Comparison of ENCODE assay signal across 21 cellular contexts in the genomic region with DNA sequence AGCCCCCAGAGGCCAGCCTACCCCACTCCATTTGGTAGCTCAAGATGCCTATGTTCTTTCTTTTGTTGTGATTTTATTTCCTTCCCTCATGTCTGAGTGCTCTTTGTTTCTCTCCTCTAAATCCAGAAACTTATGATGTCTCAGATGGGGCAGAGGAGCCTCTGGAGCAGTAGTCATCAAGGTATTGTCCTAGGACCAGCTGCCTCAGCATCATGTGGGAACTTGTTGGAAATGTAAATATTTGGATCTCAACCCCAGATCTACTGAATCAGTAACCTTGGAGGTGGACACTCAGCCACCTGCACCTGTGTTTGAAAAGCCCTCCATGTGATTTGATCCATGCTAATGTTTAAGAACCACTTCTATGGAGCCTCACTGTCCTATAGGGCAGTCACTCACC.
DNase-seq lines count a peak whose midpoint lies in the region; ATAC-seq and TF ChIP-seq lines count a peak whose summit lies in the region.
"Had no signal": no experiment of that assay in that cellular context is flagged by ENCODE, and none has a peak within 500 bp of the region (broad histone marks: within the 10 kb centered on the region; RNA-seq: fewer than 3 reads in every experiment).

No MANE protein-coding gene starts in this region.

- H3K27me3 Mint-ChIP-seq in endodermal cell (ENCODE audit: insufficient read depth): no peaks in the 10 kb centered on the region

- no peak for TF ChIP-seq EP300 in upper lobe of left lung (IDR thresholded peaks at IDR 0.05)

- H3K4me3 Mint-ChIP-seq in endodermal cell: no peak overlapping the region
- H3K4me3 Mint-ChIP-seq: nephron progenitor cell; stimulated activated effector memory CD8-positive, alpha-beta T cell treated with anti-CD3 and anti-CD28 coated beads, Interleukin-12 subunit alpha, Interleukin-12 subunit beta, amount 100 ng/mL, for 72 hours had no signal

- no peak overlapping the region for H3K27ac Mint-ChIP-seq in endodermal cell
- H3K27ac Mint-ChIP-seq: nephron progenitor cell; stimulated activated effector memory CD8-positive, alpha-beta T cell treated with anti-CD3 and anti-CD28 coated beads, Interleukin-12 subunit alpha, Interleukin-12 subunit beta, amount 100 ng/mL, for 72 hours had no signal

- TF ChIP-seq CTCF in endodermal cell (conservative IDR thresholded peaks at IDR 0.05) (no peak), upper lobe of left lung (IDR thresholded peaks at IDR 0.05) (no peak)

- H3K36me3 ChIP-seq in endodermal cell (ENCODE audit: control insufficient read depth, insufficient read depth, low read length) (no peaks in the 10 kb centered on the region), upper lobe of left lung (no peaks in the 10 kb centered on the region)
- H3K36me3 ChIP-seq: BLaER1 treated with 17β-estradiol and CSF1 and Interleukin-3, amounts not matched to agents 10 nM and 100 nM; heart left ventricle; right atrium auricular region; spleen had no signal

- no peaks in the 10 kb centered on the region for H3K4me1 Mint-ChIP-seq in endodermal cell
- H3K4me1 Mint-ChIP-seq: stimulated activated effector memory CD8-positive, alpha-beta T cell treated with anti-CD3 and anti-CD28 coated beads, Interleukin-12 subunit alpha, Interleukin-12 subunit beta, amount 100 ng/mL, for 72 hours had no signal

- ATAC-seq in GM18861 (IDR thresholded peaks at IDR 0.05; ENCODE audit: unreplicated experiment): no peak
- ATAC-seq in upper lobe of left lung (ENCODE audit: low FRiP score in 2 of 2): no peak
- ATAC-seq: heart left ventricle; stimulated activated effector memory CD8-positive, alpha-beta T cell treated with anti-CD3 and anti-CD28 coated beads, Interleukin-12 subunit alpha, Interleukin-12 subunit beta, amount 100 ng/mL, for 72 hours had no signal

- H3K9me3 ChIP-seq in endodermal cell (ENCODE audit: control insufficient read depth, low read length): no peaks in the 10 kb centered on the region
- no peaks in the 10 kb centered on the region for H3K9me3 ChIP-seq in upper lobe of left lung
- H3K9me3 ChIP-seq: BLaER1 treated with 17β-estradiol and CSF1 and Interleukin-3, amounts not matched to agents 10 nM and 100 nM; heart left ventricle; right atrium auricular region; spleen had no signal

- H3K27ac ChIP-seq in epithelial cell of prostate (no peak overlapping the region), endodermal cell (ENCODE audit: low read depth, low read length) (no peak overlapping the region), upper lobe of left lung (no peak overlapping the region)
- H3K27ac ChIP-seq: BLaER1 treated with 17β-estradiol and CSF1 and Interleukin-3, amounts not matched to agents 10 nM and 100 nM; heart left ventricle; parathyroid adenoma; right atrium auricular region; spleen had no signal

- H3K9ac ChIP-seq in endodermal cell (ENCODE audit: extremely low read depth, low read length, poor library complexity, severe bottlenecking): no peak overlapping the region
- H3K9ac ChIP-seq: BLaER1 treated with 17β-estradiol and CSF1 and Interleukin-3, amounts not matched to agents 10 nM and 100 nM; parathyroid adenoma had no signal

- no peaks in the 10 kb centered on the region for H3K36me3 Mint-ChIP-seq in endodermal cell (ENCODE audit: low read depth)
- H3K36me3 Mint-ChIP-seq: stimulated activated effector memory CD8-positive, alpha-beta T cell treated with anti-CD3 and anti-CD28 coated beads, Interleukin-12 subunit alpha, Interleukin-12 subunit beta, amount 100 ng/mL, for 72 hours had no signal

- no peak for TF ChIP-seq POLR2A in upper lobe of left lung (IDR thresholded peaks at IDR 0.05)

- H3K27me3 ChIP-seq in endodermal cell (ENCODE audit: control insufficient read depth, insufficient read depth, low read length, poor library complexity, severe bottlenecking): no peaks in the 10 kb centered on the region
- H3K27me3 ChIP-seq in upper lobe of left lung: no peaks in the 10 kb centered on the region
- H3K27me3 ChIP-seq: BLaER1 treated with 17β-estradiol and CSF1 and Interleukin-3, amounts not matched to agents 10 nM and 100 nM; right atrium auricular region had no signal

- no peaks in the 10 kb centered on the region for H3K4me1 ChIP-seq in endodermal cell (ENCODE audit: control insufficient read depth, insufficient read depth, low read length)
- no peaks in the 10 kb centered on the region for H3K4me1 ChIP-seq in upper lobe of left lung
- H3K4me1 ChIP-seq: BLaER1 treated with 17β-estradiol and CSF1 and Interleukin-3, amounts not matched to agents 10 nM and 100 nM; parathyroid adenoma; right atrium auricular region had no signal

- no peak overlapping the region for H3K4me3 ChIP-seq in endodermal cell (ENCODE audit: low read length)
- H3K4me3 ChIP-seq in upper lobe of left lung: no peak overlapping the region
- H3K4me3 ChIP-seq: BLaER1 treated with 17β-estradiol and CSF1 and Interleukin-3, amounts not matched to agents 10 nM and 100 nM; heart left ventricle; lung; right atrium auricular region; spleen had no signal

- peak; percentile 90 for DNase-seq in DMS79 treated with DMSO at 0.1 percent for 48 hours (lab: John Stamatoyannopoulos, UW)
- peak; percentile 53 to 54 for DNase-seq in NCI-H1930 (lab: John Stamatoyannopoulos, UW)
- DNase-seq in NCI-H345 treated with DMSO at 0.1 percent for 48 hours (lab: John Stamatoyannopoulos, UW; ENCODE audit: unreplicated experiment): peak; percentile 92
- peak; percentile 36 for DNase-seq in epithelial cell of prostate (ENCODE audit: low read depth, low spot score)
- no peak for DNase-seq in endodermal cell
- no peak for DNase-seq in upper lobe of left lung
- DNase-seq: activated gamma-delta T cell treated with Interleukin-2 at 50 U/mL for 16 hours; activated T-cell treated with anti-CD3 and anti-CD28 coated beads, Interleukin-2, amount 50 U/mL, for 1 hour; Calu3; heart left ventricle; Karpas-422; nephron progenitor cell; spleen; stimulated activated CD4-positive, alpha-beta T cell treated with anti-CD3 and anti-CD28 coated beads, Interleukin-2, amount 100 ng/mL, for 48 hours; T-helper 1 cell had no signal

- no peaks in the 10 kb centered on the region for H3K9me3 Mint-ChIP-seq in endodermal cell
- H3K9me3 Mint-ChIP-seq: stimulated activated effector memory CD8-positive, alpha-beta T cell treated with anti-CD3 and anti-CD28 coated beads, Interleukin-12 subunit alpha, Interleukin-12 subunit beta, amount 100 ng/mL, for 72 hours had no signal

Comparison
In these comparisons a context has a peak if more than half of its experiments do, and no peak if none do; other contexts are left out.
1. DNase-seq: peak in DMS79 treated with DMSO at 0.1 percent for 48 hours (single experiment), NCI-H1930 (2 of 2), NCI-H345 treated with DMSO at 0.1 percent for 48 hours (single experiment) and epithelial cell of prostate (single experiment); none in endodermal cell (single experiment) and upper lobe of left lung (0 of 2).